12 cellular contexts compared by ENCODE assay signal in the genomic region with DNA sequence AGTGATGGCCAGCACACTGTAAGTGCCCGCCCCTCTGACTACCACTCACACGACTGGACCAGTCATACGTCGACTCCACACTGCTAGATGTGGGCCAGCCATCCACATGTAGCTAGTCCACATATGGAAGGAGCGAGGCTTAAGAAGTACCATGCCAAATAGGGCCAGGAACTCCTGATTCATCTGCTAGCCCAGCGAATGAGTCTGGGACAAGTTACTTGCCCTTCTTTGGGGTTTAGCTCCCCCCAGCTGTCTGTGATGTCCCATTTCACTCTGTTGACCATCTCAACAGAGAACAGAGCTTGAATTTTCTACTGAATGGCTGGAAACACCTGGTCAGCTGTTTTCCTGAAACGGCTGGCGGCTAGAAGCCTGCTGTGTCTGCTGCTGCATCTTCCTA. TPM values are rescaled to one million over a fixed set of nuclear protein-coding genes. Genes with fewer than 3 reads are reported as not detected.
DNase-seq lines count a peak whose midpoint lies in the region; ATAC-seq and TF ChIP-seq lines count a peak whose summit lies in the region.
"Had no signal": no experiment of that assay in that cellular context is flagged by ENCODE, and none has a peak within 500 bp of the region (broad histone marks: within the 10 kb centered on the region; RNA-seq: fewer than 3 reads in every experiment).

No MANE protein-coding gene starts in this region.

- DNase-seq in colonic mucosa = no peak
- DNase-seq in medulla oblongata (ENCODE audit: extremely low spot score) = peak; percentile 54
- no peak for DNase-seq in OCI-M1 (lab: John Stamatoyannopoulos, UW)
- DNase-seq in AG08396 (ENCODE audit: low spot score) = no peak
- no peak for DNase-seq in NCI-H2171 treated with DMSO at 0.1 percent for 48 hours (lab: John Stamatoyannopoulos, UW)
- DNase-seq: activated CD4-positive, alpha-beta T cell treated with anti-CD3 and anti-CD28 coated beads for 4 hours; activated naive CD8-positive, alpha-beta T cell treated with anti-CD3 and anti-CD28 coated beads, Interleukin-2, amount 10 ng/mL, durations not matched to agents 7 days and 5 days; naive thymus-derived CD4-positive, alpha-beta T cell; NCI-H146 had no signal

- peak overlapping the region; percentile 30 for H3K4me2 ChIP-seq in Loucy (ENCODE audit: low read depth, low read length, poor library complexity, severe bottlenecking)

- intact Hi-C loops in colonic mucosa (cut with DNase I) = no loop called here

- H3K4me3 ChIP-seq in Loucy (ENCODE audit: low read length, poor library complexity, severe bottlenecking) (no peak overlapping the region), colonic mucosa (no peak overlapping the region)

- H3F3A ChIP-seq in Loucy (ENCODE audit: low read depth) = no peaks in the 10 kb centered on the region

- peaks cover 5% of the 10 kb centered on the region for H4K20me1 ChIP-seq in Loucy (ENCODE audit: insufficient read depth, low read length, poor library complexity, severe bottlenecking)

- H3K9ac ChIP-seq in Loucy (ENCODE audit: low read depth, low read length, poor library complexity, severe bottlenecking) = peak overlapping the region; percentile 18
- H3K9ac ChIP-seq in colonic mucosa (ENCODE audit: low read depth in 2 of 2, low read length in 2 of 2) = peak overlapping the region; percentile 28 to 59

- no peaks in the 10 kb centered on the region; the same call in 1 of the 2 replicates for H3K36me3 ChIP-seq in Loucy (ENCODE audit: insufficient read depth, low read length)
- no peaks in the 10 kb centered on the region for H3K36me3 ChIP-seq in colonic mucosa

- H3K4me1 ChIP-seq in Loucy (ENCODE audit: insufficient read depth, low read length, poor library complexity, severe bottlenecking) (peaks cover 42% of the 10 kb centered on the region), colonic mucosa (peaks cover 6% of the 10 kb centered on the region)

- H3K79me2 ChIP-seq in Loucy (ENCODE audit: insufficient read depth, low read length) = peaks cover 70% of the 10 kb centered on the region

- H3K27me3 ChIP-seq in Loucy (ENCODE audit: insufficient read depth, low read length, poor library complexity, severe bottlenecking) = no peaks in the 10 kb centered on the region
- H3K27me3 ChIP-seq in colonic mucosa = no peaks in the 10 kb centered on the region

- TF ChIP-seq CTCF in Loucy (conservative IDR thresholded peaks at IDR 0.05; ENCODE audit: low read length) (no peak), colonic mucosa (IDR thresholded peaks at IDR 0.05) (no peak)

- ATAC-seq in GM18517 (IDR thresholded peaks at IDR 0.05; ENCODE audit: unreplicated experiment) = no peak
- ATAC-seq: naive thymus-derived CD4-positive, alpha-beta T cell had no signal

- H3K27ac ChIP-seq in colonic mucosa (peak overlapping the region; percentile 91), temporal lobe (ENCODE audit: low read depth, low read length) (peak overlapping the region; percentile 99)

- no peaks in the 10 kb centered on the region for H3K9me3 ChIP-seq in Loucy (ENCODE audit: insufficient read depth, low read depth, low read length)
- no peaks in the 10 kb centered on the region for H3K9me3 ChIP-seq in colonic mucosa

- H3K9me2 ChIP-seq in Loucy (replicated peaks; ENCODE audit: low read depth, low read length) = no peaks in the 10 kb centered on the region

- H2AFZ ChIP-seq in Loucy (ENCODE audit: low read length) = no peak overlapping the region

RNA-seq across cellular contexts. Expression of gene CSRP1, which starts 5.8 kb away (rescaled TPM):
- total RNA-seq in colonic mucosa = 100 to 1,000 TPM; 186 to 376 TPM
- 23.1 TPM for total RNA-seq in temporal lobe

RNA-seq across cellular contexts. Expression of gene PHLDA3, which starts 32.2 kb away (rescaled TPM):
- total RNA-seq in colonic mucosa (10 to 100 TPM; 13.1 to 21.2 TPM), temporal lobe (7.1 TPM)

RNA-seq across cellular contexts. Expression of gene NAV1, which starts 37.8 kb away (rescaled TPM):
- total RNA-seq in colonic mucosa (10 to 100 TPM; 17.9 to 24.1 TPM), temporal lobe (78.4 TPM)
